ENCODE assay signal across 8 cellular contexts in genomic region chr4:26856906-26857277, GRCh38. TPM values are rescaled to one million over a fixed set of nuclear protein-coding genes. Genes with fewer than 3 reads are reported as not detected.
A peak's percentile ranks its signal among the peaks of the same experiment; 100 is the strongest.
DNase-seq lines count a peak whose midpoint lies in the region; ATAC-seq and TF ChIP-seq lines count a peak whose summit lies in the region.

No MANE protein-coding gene starts in this region.

- intact Hi-C loops in CD4-positive, alpha-beta T cell (cut with DNase I, micrococcal nuclease): loop anchor here in 1 of 2 experiments (2.0 to 5.0 kb wide), 5 partner anchors 150 to 1545 kb away; partner anchors contain the start of genes SMIM20, TBC1D19 and ZCCHC4

- POLR2A ChIA-PET in CD4-positive, alpha-beta T cell (lab: Charles Lee): interaction anchor here (0.6 to 2.5 kb wide), 11 partner anchors 9 to 538 kb away, joined by 3 to 31 read pairs (median 8); partner anchors contain the start of gene TBC1D19

- no peak for DNase-seq in CD4-positive, alpha-beta T cell
- DNase-seq in NT2/D1 (ENCODE audit: low read depth, low spot score): no peak
- no peak for DNase-seq in UCSD-AML1 (lab: John Stamatoyannopoulos, UW; ENCODE audit: unreplicated experiment)
- no peak for DNase-seq in AG20443 (ENCODE audit: low spot score)
- DNase-seq in iPS-NIHi7 (ENCODE audit: extremely low spot score): no peak

- H3K27me3 Mint-ChIP-seq in CD4-positive, alpha-beta T cell: no peaks in the 10 kb centered on the region

- no peaks in the 10 kb centered on the region for H3K4me1 ChIP-seq in NT2/D1 (ENCODE audit: insufficient read depth, insufficient read length)
- peaks cover 14% of the 10 kb centered on the region for H3K4me1 ChIP-seq in endocrine pancreas (ENCODE audit: control insufficient read depth, insufficient read depth, low read length)
- H3K4me1 ChIP-seq in neuron (ENCODE audit: insufficient read depth, low read length): peaks cover 21% of the 10 kb centered on the region

- H3K9me3 ChIP-seq in CD4-positive, alpha-beta T cell (ENCODE audit: control insufficient read depth, low read length): no peaks in the 10 kb centered on the region
- H3K9me3 ChIP-seq in NT2/D1 (ENCODE audit: insufficient read depth, low read length) (no peaks in the 10 kb centered on the region), endocrine pancreas (ENCODE audit: control insufficient read depth, low read length) (no peaks in the 10 kb centered on the region), neuron (ENCODE audit: low read length) (no peaks in the 10 kb centered on the region)

- H3K9me3 Mint-ChIP-seq in CD4-positive, alpha-beta T cell: no peaks in the 10 kb centered on the region

- H3K36me3 ChIP-seq in NT2/D1 (ENCODE audit: insufficient read depth, insufficient read length, low read length) (no peaks in the 10 kb centered on the region), endocrine pancreas (ENCODE audit: control insufficient read depth, insufficient read depth, low read length) (no peaks in the 10 kb centered on the region), neuron (ENCODE audit: insufficient read depth, low read length) (no peaks in the 10 kb centered on the region)

- CTCF ChIA-PET in CD4-positive, alpha-beta T cell (lab: Charles Lee): no interaction called here

- no peaks in the 10 kb centered on the region for H3K27me3 ChIP-seq in CD4-positive, alpha-beta T cell (ENCODE audit: control insufficient read depth, insufficient read depth, low read length)
- H3K27me3 ChIP-seq in NT2/D1 (ENCODE audit: insufficient read depth, insufficient read length) (peaks cover 9% of the 10 kb centered on the region), endocrine pancreas (ENCODE audit: control insufficient read depth, insufficient read depth, low read length) (no peaks in the 10 kb centered on the region), neuron (ENCODE audit: insufficient read depth, low read length) (no peaks in the 10 kb centered on the region)

- H3K27ac Mint-ChIP-seq in CD4-positive, alpha-beta T cell: peak overlapping the region; percentile 95

- H3K9ac ChIP-seq in NT2/D1 (ENCODE audit: insufficient read length, low read depth) (peak overlapping the region; percentile 77), endocrine pancreas (ENCODE audit: control insufficient read depth, insufficient read depth, low read length) (peak overlapping the region; percentile 88)

- peaks cover 21% of the 10 kb centered on the region for H3K36me3 Mint-ChIP-seq in CD4-positive, alpha-beta T cell (ENCODE audit: low read depth)

- no peak for TF ChIP-seq CTCF in CD4-positive, alpha-beta T cell (IDR thresholded peaks at IDR 0.05)

- H3K4me3 ChIP-seq in NT2/D1 (ENCODE audit: insufficient read length, low read depth) (peak overlapping the region; percentile 86), endocrine pancreas (ENCODE audit: control insufficient read depth, insufficient read depth, low read length) (peak overlapping the region; percentile 90), neuron (ENCODE audit: low read length) (peak overlapping the region; percentile 94)

- peaks cover 36% of the 10 kb centered on the region for H3K4me1 Mint-ChIP-seq in CD4-positive, alpha-beta T cell (ENCODE audit: low read depth)

- H3K4me3 Mint-ChIP-seq in CD4-positive, alpha-beta T cell: peak overlapping the region; percentile 99

- ATAC-seq in CD4-positive, alpha-beta T cell (ENCODE audit: poor library complexity): no peak
- ATAC-seq in GM19463 (IDR thresholded peaks at IDR 0.05; ENCODE audit: unreplicated experiment): no peak

- H2AFZ ChIP-seq in neuron (ENCODE audit: low read depth, low read length): peak overlapping the region; percentile 96

- peak overlapping the region; percentile 88 for H3K27ac ChIP-seq in CD4-positive, alpha-beta T cell (ENCODE audit: low read depth, low read length)

RNA-seq across cellular contexts. Expression of gene STIM2, which starts 3.7 kb away (rescaled TPM):
- 10 to 100 TPM; 53.7 to 54.9 TPM for total RNA-seq in CD4-positive, alpha-beta T cell
